Comparison of ENCODE assay signal across 8 cellular contexts in the genomic region with DNA sequence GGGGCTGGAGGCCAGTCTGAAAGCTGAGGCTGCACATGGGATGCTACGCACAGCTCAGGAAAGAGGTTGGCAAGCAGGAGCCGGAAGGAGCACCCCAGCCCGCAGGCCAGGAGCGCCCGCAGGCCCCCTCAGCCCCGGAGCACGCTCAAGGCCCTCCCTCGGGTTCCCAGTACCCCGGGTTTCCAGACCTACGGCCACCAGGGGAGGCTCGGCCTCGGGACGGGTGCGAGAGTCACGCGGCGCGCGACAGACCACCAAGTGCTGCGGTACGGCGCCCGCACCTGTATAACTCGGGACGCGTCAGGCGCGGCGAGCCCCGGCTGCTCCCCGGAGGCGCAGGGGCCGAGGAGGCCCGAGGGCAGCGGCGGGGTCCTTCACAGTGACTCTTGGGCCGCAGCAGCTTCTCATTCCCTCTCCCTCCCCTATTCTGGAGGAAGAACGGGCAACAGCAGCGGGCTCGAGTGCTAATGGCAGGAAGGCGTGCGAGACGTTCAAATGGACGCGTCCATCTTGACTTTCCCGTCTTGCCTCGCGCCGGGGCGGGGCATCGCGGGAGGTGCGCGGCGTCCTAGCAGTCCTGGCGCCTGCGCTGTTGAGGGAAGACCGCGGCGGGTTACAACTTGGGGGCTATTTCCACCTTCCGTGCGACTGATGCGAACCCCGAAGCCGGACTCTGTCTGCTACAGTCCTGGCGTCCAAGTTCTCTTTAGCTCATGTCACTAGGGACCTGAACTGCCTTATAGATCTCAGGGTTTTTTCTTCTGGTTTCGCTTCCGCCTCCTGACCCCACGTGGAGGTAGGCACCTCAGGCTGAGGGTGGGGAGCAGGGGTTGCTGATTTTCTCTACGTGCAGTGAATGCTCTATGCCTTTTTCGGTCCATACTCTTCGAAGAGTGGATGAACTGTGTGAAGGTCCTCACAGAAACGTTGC. TPM values are rescaled to one million over a fixed set of nuclear protein-coding genes. Genes with fewer than 3 reads are reported as not detected.
DNase-seq lines count a peak whose midpoint lies in the region; ATAC-seq and TF ChIP-seq lines count a peak whose summit lies in the region.

TSS of gene ANAPC1 (minus strand) at position 533 of the 931 bp plus-strand sequence. CDS start 3,368 bp downstream, outside the sequence.

- H3K9ac ChIP-seq in HUES48 (ENCODE audit: low read depth, low read length) (peak within 1 kb of the TSS; percentile 99), mucosa of rectum (ENCODE audit: low read depth in 1 of 2, low read length in 2 of 2) (peak within 1 kb of the TSS; percentile 86 to 90)

- H3K27ac ChIP-seq in HUES48 (ENCODE audit: low read depth, low read length) = peak within 1 kb of the TSS; percentile 98
- H3K27ac ChIP-seq in mucosa of rectum (ENCODE audit: low read depth in 2 of 2, low read length in 2 of 2) = peak within 1 kb of the TSS; percentile 83 to 87

- peak; percentile 85 for ATAC-seq in GM21423 (IDR thresholded peaks at IDR 0.05; ENCODE audit: unreplicated experiment)

- peaks cover 14% of the 10 kb centered on the region for H3K36me3 ChIP-seq in HUES48 (ENCODE audit: control insufficient read depth, insufficient read depth, low read length)
- H3K36me3 ChIP-seq in mucosa of rectum (ENCODE audit: control insufficient read depth in 2 of 2, insufficient read depth in 2 of 2, low read length in 2 of 2) = no peaks in the 10 kb centered on the region

- H3K4me1 ChIP-seq in HUES48 (ENCODE audit: control insufficient read depth, insufficient read depth, low read length) (no peaks in the 10 kb centered on the region), mucosa of rectum (ENCODE audit: control insufficient read depth in 2 of 2, insufficient read depth in 2 of 2, low read length in 2 of 2) (peaks cover 2 to 6% of the 10 kb centered on the region in 2 donors)

- H3K9me3 ChIP-seq in HUES48 (ENCODE audit: control insufficient read depth, insufficient read depth, low read length) (no peaks in the 10 kb centered on the region), mucosa of rectum (ENCODE audit: control insufficient read depth in 2 of 2, low read length in 2 of 2) (no peaks in the 10 kb centered on the region)

- peak; percentile 96 for DNase-seq in DMS 273 (lab: John Stamatoyannopoulos, UW; ENCODE audit: unreplicated experiment)
- DNase-seq in OCI-M2 (lab: John Stamatoyannopoulos, UW; ENCODE audit: unreplicated experiment) = peak; percentile 79
- peak; percentile 84 for DNase-seq in activated T-cell treated with anti-CD3 and anti-CD28 coated beads for 24 hours (ENCODE audit: low read depth)
- no peak for DNase-seq in epithelial cell of proximal tubule (ENCODE audit: low read depth)
- DNase-seq in stimulated activated CD8-positive, alpha-beta memory T cell treated with anti-CD3 and anti-CD28 coated beads, Interleukin-4, amount 100 ng/mL, for 4 hours (ENCODE audit: low read depth in 2 of 2, low spot score in 1 of 2) = peak; percentile 59 to 74

- no peaks in the 10 kb centered on the region for H3K27me3 ChIP-seq in HUES48 (ENCODE audit: control insufficient read depth, insufficient read depth, low read length)
- H3K27me3 ChIP-seq in mucosa of rectum (ENCODE audit: control insufficient read depth in 2 of 2, insufficient read depth in 2 of 2, low read length in 2 of 2) = no peaks in the 10 kb centered on the region

- H3K4me3 ChIP-seq in HUES48 (ENCODE audit: low read depth, low read length) (peak within 1 kb of the TSS; percentile 98), epithelial cell of proximal tubule (ENCODE audit: low read depth, low read length) (peak within 1 kb of the TSS; percentile 98), mucosa of rectum (ENCODE audit: low read length in 2 of 2) (peak within 1 kb of the TSS; percentile 92 to 98)

- no peak for TF ChIP-seq CTCF in epithelial cell of proximal tubule (conservative IDR thresholded peaks at IDR 0.05; ENCODE audit: low read depth, low read length)

RNA-seq across cellular contexts. Expression of gene ANAPC1, which starts in this region (rescaled TPM):
- 49.2 and 53.8 TPM in 2 replicates for total RNA-seq in epithelial cell of proximal tubule
